Comparison of ENCODE assay signal across 8 cellular contexts in the genomic region with DNA sequence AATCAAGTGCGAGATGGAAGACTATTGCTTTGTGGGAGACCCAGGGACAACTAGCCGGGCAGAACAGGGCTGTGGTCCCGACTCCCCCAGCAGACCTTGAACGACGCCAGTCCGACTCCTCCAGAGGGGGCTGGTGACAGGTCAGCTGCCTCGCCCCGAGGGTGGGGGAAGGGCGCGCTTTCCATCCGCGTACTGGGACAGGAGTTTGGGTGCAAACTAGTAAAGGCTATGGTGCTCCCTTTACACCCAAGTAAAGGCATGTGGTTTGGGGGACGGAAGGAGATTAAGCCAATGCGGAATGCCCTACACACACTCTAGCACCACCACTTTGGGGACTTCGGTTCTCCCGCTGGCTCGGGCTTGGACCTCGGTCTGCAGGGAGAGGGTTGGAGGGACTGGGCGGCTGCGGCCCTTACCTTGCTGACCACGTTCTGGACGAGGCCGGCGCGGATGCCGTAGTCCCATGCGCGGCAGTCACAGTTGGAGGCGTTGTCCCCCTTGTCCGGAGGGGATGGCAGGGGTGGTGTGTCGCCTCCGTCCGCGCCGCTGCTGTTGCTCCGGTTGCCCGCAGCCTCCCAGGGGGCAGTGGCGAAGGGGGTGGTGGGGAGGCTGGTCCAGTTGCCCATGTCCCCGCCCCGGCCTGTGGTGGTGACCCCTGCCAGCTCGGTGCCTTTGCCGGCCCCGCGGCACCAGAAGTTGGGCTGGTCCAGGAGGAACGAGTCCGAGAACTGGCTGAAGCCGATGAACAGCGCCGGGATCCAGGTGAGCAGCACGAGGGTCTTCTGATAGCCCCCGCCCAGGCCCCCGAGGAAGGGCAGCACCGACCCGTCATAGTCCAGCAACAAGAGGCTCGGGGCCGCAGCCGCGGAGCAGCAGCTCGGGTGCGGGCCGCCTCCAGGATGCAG. TPM values are rescaled to one million over a fixed set of nuclear protein-coding genes. Genes with fewer than 3 reads are reported as not detected.
DNase-seq lines count a peak whose midpoint lies in the region; ATAC-seq and TF ChIP-seq lines count a peak whose summit lies in the region.

No MANE protein-coding gene starts in this region.

- peak overlapping the region; percentile 21; the same call in 1 of the 2 replicates for H3K9ac ChIP-seq in HUES64 (ENCODE audit: low read depth, low read length)

- TF ChIP-seq CTCF in breast epithelium (IDR thresholded peaks at IDR 0.05) = peak in 1 of 3 donors; percentile 10

- WGBS in HUES64 = under 1% methylated on average over 59 of the region's 61 CpGs

- peak overlapping the region in 1 of 7 donors; percentile 47 for H3K27ac Mint-ChIP-seq in CD4-positive, alpha-beta memory T cell

- H3K4me1 Mint-ChIP-seq in CD4-positive, alpha-beta memory T cell = peaks cover 6 to 19% (median 11%) of the 10 kb centered on the region in 4 donors

- POLR2A ChIA-PET in CD4-positive, alpha-beta memory T cell (lab: Charles Lee; ENCODE audit: partially characterized antibody) = interaction anchor here (1.0 kb wide), 1 partner anchor 197 kb away, joined by 3 read pairs; the partner anchor contains the start of gene PSMG4

- peak in 3 of 5 donors; percentile 12 to 52 (median 18) for DNase-seq in CD4-positive, alpha-beta memory T cell
- DNase-seq in breast epithelium (ENCODE audit: low spot score in 2 of 2) (peak in 1 of 2 donors; percentile 39), left lobe of liver (ENCODE audit: low spot score) (peak; percentile 63), AML-193 (lab: John Stamatoyannopoulos, UW) (no peak), mucosa of gallbladder (ENCODE audit: low spot score) (no peak), SKM-1 (lab: John Stamatoyannopoulos, UW; ENCODE audit: unreplicated experiment) (no peak)

- H3K27me3 Mint-ChIP-seq in CD4-positive, alpha-beta memory T cell = peaks cover 3 to 9% of the 10 kb centered on the region in 2 donors

- peaks cover 0 to 3% (median 0%) of the 10 kb centered on the region in 8 donors for H3K9me3 Mint-ChIP-seq in CD4-positive, alpha-beta memory T cell

- no peak for TF ChIP-seq POLR2A in breast epithelium (IDR thresholded peaks at IDR 0.05)

- CTCF ChIA-PET in CD4-positive, alpha-beta memory T cell (lab: Charles Lee; ENCODE audit: partially characterized antibody) = no interaction called here

- H3K4me3 Mint-ChIP-seq in CD4-positive, alpha-beta memory T cell = peak overlapping the region in 2 of 8 donors; percentile 60 to 67

- no peaks in the 10 kb centered on the region for H3K9me3 ChIP-seq in CD4-positive, alpha-beta memory T cell (ENCODE audit: control insufficient read depth in 1 of 2, low read length in 2 of 2)
- H3K9me3 ChIP-seq in HUES64 (ENCODE audit: insufficient read depth, low read depth, low read length) (no peaks in the 10 kb centered on the region), breast epithelium (no peaks in the 10 kb centered on the region)

- peaks cover 6% of the 10 kb centered on the region for H3K27me3 ChIP-seq in CD4-positive, alpha-beta memory T cell (ENCODE audit: insufficient read depth, low read length)
- H3K27me3 ChIP-seq in HUES64 (ENCODE audit: insufficient read depth, low read length) (peaks cover 61% of the 10 kb centered on the region), breast epithelium (no peaks in the 10 kb centered on the region)

- no peaks in the 10 kb centered on the region for H3K36me3 ChIP-seq in CD4-positive, alpha-beta memory T cell (ENCODE audit: insufficient read depth, low read length)
- H3K36me3 ChIP-seq in HUES64 (ENCODE audit: insufficient read depth, low read length) (no peaks in the 10 kb centered on the region), breast epithelium (no peaks in the 10 kb centered on the region)

- intact Hi-C loops in CD4-positive, alpha-beta memory T cell (cut with micrococcal nuclease) = loop anchor here (1.0 to 10.0 kb wide), 9 partner anchors 45 to 693 kb away; partner anchors contain the start of genes ECI2, FAM50B and NQO2
- intact Hi-C loops in breast epithelium (cut with DNase I; ENCODE audit: low total_unique reads) = no loop called here

- peak overlapping the region; percentile 55 to 67 for H3K4me3 ChIP-seq in CD4-positive, alpha-beta memory T cell (ENCODE audit: low read length in 2 of 2)
- H3K4me3 ChIP-seq in HUES64 (ENCODE audit: low read length) (peak overlapping the region; percentile 61), breast epithelium (peak overlapping the region; percentile 52 to 86 (median 68))

- peaks cover 35% of the 10 kb centered on the region for H3K4me1 ChIP-seq in CD4-positive, alpha-beta memory T cell (ENCODE audit: insufficient read depth, low read length)
- H3K4me1 ChIP-seq in HUES64 (ENCODE audit: insufficient read depth, low read length) = peaks cover 36% of the 10 kb centered on the region
- H3K4me1 ChIP-seq in breast epithelium = peaks cover 0 to 2% of the 10 kb centered on the region in 2 donors

- peak overlapping the region; percentile 37 for H3K27ac ChIP-seq in CD4-positive, alpha-beta memory T cell (ENCODE audit: low read depth, low read length)
- H3K27ac ChIP-seq in HUES64 (ENCODE audit: low read depth, low read length) (no peak overlapping the region), breast epithelium (peak overlapping the region; percentile 47 to 74), temporal lobe (ENCODE audit: low read depth, low read length) (peak overlapping the region; percentile 81)

- peaks cover 0 to 3% of the 10 kb centered on the region in 2 donors for H3K36me3 Mint-ChIP-seq in CD4-positive, alpha-beta memory T cell

- ATAC-seq in left lobe of liver = peak; percentile 27

RNA-seq across cellular contexts. Expression of gene SLC22A23, which starts 1.1 kb away (rescaled TPM):
- 10 to 100 TPM in 1 of 2 experiments, 1 to 10 TPM in 1; 7.9 to 12.5 TPM for total RNA-seq in CD4-positive, alpha-beta memory T cell
- polyA plus RNA-seq in CD4-positive, alpha-beta memory T cell = 1 to 10 TPM in 1 of 2 donors, under 1 TPM in 1; 0.32 to 3.4 TPM
- 11.7 TPM for polyA plus RNA-seq in HUES64 (2013, experiment 1 of 2)
- polyA plus RNA-seq in HUES64 (2013, experiment 2 of 2) = 12.4 TPM
- total RNA-seq in breast epithelium = 10 to 100 TPM; 10.9 to 26.3 (median 22.9) TPM
- 16.9 TPM for total RNA-seq in left lobe of liver
- 30.2 TPM for total RNA-seq in temporal lobe
- total RNA-seq in mucosa of gallbladder = 46.0 TPM

Comparison
In these comparisons a context has a peak if more than half of its experiments do, and no peak if none do; other contexts are left out.
1. DNase-seq: peak in CD4-positive, alpha-beta memory T cell (3 of 5) and left lobe of liver (single experiment); none in AML-193 (0 of 2), mucosa of gallbladder (single experiment) and SKM-1 (single experiment).
2. Peak in every context shown above with its lines, with median percentiles within 50 percentile points of each other: H3K4me3 ChIP-seq.